ENCODE assay signal across 4 cellular contexts in genomic region chr21:31819692-31820091, GRCh38. TPM values are rescaled to one million over a fixed set of nuclear protein-coding genes. Genes with fewer than 3 reads are reported as not detected.
"Had no signal": no experiment of that assay in that cellular context is flagged by ENCODE, and none has a peak within 500 bp of the region (broad histone marks: within the 10 kb centered on the region; RNA-seq: fewer than 3 reads in every experiment).

No MANE protein-coding gene starts in this region.

RNA-seq across cellular contexts. Expression of gene HUNK, which starts 53.1 kb away (rescaled TPM):
- total RNA-seq: HT-29, HT1080, K562 had no signal
- polyA plus RNA-seq: IgD-negative memory B cell, K562 had no signal
